8 cellular contexts compared by ENCODE assay signal in the genomic region with DNA sequence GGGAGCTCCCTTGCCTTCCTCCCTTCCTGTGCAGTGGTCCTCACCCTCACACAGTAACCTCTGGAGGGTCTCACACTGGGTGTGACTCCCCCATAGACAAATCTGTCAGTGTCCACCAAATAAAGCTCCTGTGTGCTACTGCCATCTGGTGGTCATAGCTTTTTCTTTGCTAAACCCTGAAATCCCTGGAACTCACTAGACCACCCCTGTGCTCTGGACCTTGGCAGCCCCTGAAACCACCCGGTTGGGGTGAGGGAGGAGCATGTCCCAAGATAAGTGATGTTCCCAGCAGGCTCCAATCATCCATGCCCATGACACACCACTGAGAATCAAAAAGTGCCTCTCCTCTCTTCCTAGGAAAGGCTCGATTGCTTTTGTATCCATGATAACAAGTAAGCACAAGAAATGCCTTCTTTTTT. TPM values are rescaled to one million over a fixed set of nuclear protein-coding genes. Genes with fewer than 3 reads are reported as not detected.
A peak's percentile ranks its signal among the peaks of the same experiment; 100 is the strongest.
DNase-seq lines count a peak whose midpoint lies in the region; ATAC-seq, FAIRE-seq and TF ChIP-seq lines count a peak whose summit lies in the region.

No MANE protein-coding gene starts in this region.

- peak overlapping the region; percentile 12 to 73 for H3K27ac Mint-ChIP-seq in activated naive CD4-positive, alpha-beta T cell treated with anti-CD3 and anti-CD28 coated beads, Interleukin-2, amount 50 U/mL, for 72 hours

- H3K4me1 ChIP-seq in Peyer's patch, result no peaks in the 10 kb centered on the region
- no peaks in the 10 kb centered on the region for H3K4me1 ChIP-seq in cardiac muscle cell (ENCODE audit: low read depth)
- no peaks in the 10 kb centered on the region for H3K4me1 ChIP-seq in psoas muscle

- H3K9me3 Mint-ChIP-seq in activated naive CD4-positive, alpha-beta T cell treated with anti-CD3 and anti-CD28 coated beads, Interleukin-2, amount 50 U/mL, for 72 hours, result no peaks in the 10 kb centered on the region

- ATAC-seq in activated naive CD4-positive, alpha-beta T cell treated with anti-CD3 and anti-CD28 coated beads, Interleukin-2, amount 50 U/mL, for 72 hours, result peak; percentile 62 to 75
- peak; percentile 61 to 71 (median 63) for ATAC-seq in psoas muscle
- no peak for ATAC-seq in HG03571 (IDR thresholded peaks at IDR 0.05; ENCODE audit: unreplicated experiment)

- no peak for TF ChIP-seq POLR2A in Peyer's patch (IDR thresholded peaks at IDR 0.05)

- H3K27me3 ChIP-seq in Peyer's patch, result no peaks in the 10 kb centered on the region
- no peaks in the 10 kb centered on the region for H3K27me3 ChIP-seq in cardiac muscle cell
- H3K27me3 ChIP-seq in psoas muscle (ENCODE audit: insufficient read depth in 3 of 3, low read length in 2 of 3), result no peaks in the 10 kb centered on the region

- intact Hi-C loops in psoas muscle (cut with DNase I), result loop anchor here in 1 of 2 donors (5.0 to 10.0 kb wide), 2 partner anchors 168 to 195 kb away; partner anchors contain the start of genes CA11 and NTN5

- H3K36me3 ChIP-seq in Peyer's patch (peaks cover 0 to 4% (median 0%) of the 10 kb centered on the region in 3 donors), cardiac muscle cell (no peaks in the 10 kb centered on the region), psoas muscle (ENCODE audit: insufficient read depth in 1 of 2, low read depth in 1 of 2) (peaks cover 0 to 16% of the 10 kb centered on the region in 2 donors)

- H3K9me3 ChIP-seq in Peyer's patch, result no peaks in the 10 kb centered on the region
- no peaks in the 10 kb centered on the region for H3K9me3 ChIP-seq in cardiac muscle cell (ENCODE audit: low read depth)
- H3K9me3 ChIP-seq in psoas muscle, result no peaks in the 10 kb centered on the region

- H3K4me3 ChIP-seq in Peyer's patch (no peak overlapping the region), cardiac muscle cell (no peak overlapping the region), psoas muscle (no peak overlapping the region)

- H3K36me3 Mint-ChIP-seq in activated naive CD4-positive, alpha-beta T cell treated with anti-CD3 and anti-CD28 coated beads, Interleukin-2, amount 50 U/mL, for 72 hours, result no peaks in the 10 kb centered on the region

- TF ChIP-seq CTCF in D721Med (IDR thresholded peaks at IDR 0.05; ENCODE audit: insufficient read depth, missing control alignments) (peak; percentile 72), Peyer's patch (IDR thresholded peaks at IDR 0.05) (peak; percentile 66 to 86 (median 72)), cardiac muscle cell (IDR thresholded peaks at IDR 0.05; ENCODE audit: low read depth, low read length) (peak; percentile 82), psoas muscle (IDR thresholded peaks at IDR 0.05) (peak; percentile 81)

- FAIRE-seq in D721Med (lab: Jason Lieb, UNC), result no peak

- H3K27ac ChIP-seq in Peyer's patch (no peak overlapping the region), cardiac muscle cell (no peak overlapping the region), psoas muscle (no peak overlapping the region)

- 43 to 46% (median 44%) methylated on average over 2 of the region's 2 CpGs for WGBS in psoas muscle, 3 donors

- DNase-seq in D721Med (ENCODE audit: insufficient read length, low spot score) (no peak), HuH-7 (ENCODE audit: low spot score) (peak; percentile 65), Peyer's patch (peak in 2 of 3 donors; percentile 41 to 68), cardiac muscle cell (ENCODE audit: low read depth in 1 of 2, low spot score in 1 of 2) (peak; percentile 65 to 69), psoas muscle (no peak), occipital lobe (lab: John Stamatoyannopoulos, UW) (no peak)
- peak in 1 of 2 donors; percentile 65 for DNase-seq in activated naive CD4-positive, alpha-beta T cell treated with anti-CD3 and anti-CD28 coated beads, Interleukin-2, amount 50 U/mL, for 72 hours (ENCODE audit: low spot score in 2 of 2)

RNA-seq across cellular contexts. Expression of gene HSD17B14, which starts 6.5 kb away (rescaled TPM):
- total RNA-seq in Peyer's patch (1 to 10 TPM in 3 of 4 donors, not detected in 1; 2.0 to 8.8 (median 2.8) TPM), cardiac muscle cell (27.5 and 43.1 TPM in 2 replicates), psoas muscle (1 to 10 TPM in 1 of 4 donors, under 1 TPM in 3; 0.61 to 1.2 (median 0.80) TPM), occipital lobe (2.5 TPM)
- 1 to 10 TPM; 1.3 to 1.7 TPM for total RNA-seq in activated naive CD4-positive, alpha-beta T cell treated with anti-CD3 and anti-CD28 coated beads, Interleukin-2, amount 50 U/mL, for 72 hours
- polyA plus RNA-seq in cardiac muscle cell (31.7 and 35.1 TPM in 2 replicates), psoas muscle (under 1 TPM; 0.15 to 0.66 (median 0.29) TPM)

RNA-seq across cellular contexts. Expression of gene PLEKHA4, which starts 25.7 kb away (rescaled TPM):
- total RNA-seq in Peyer's patch, result 10 to 100 TPM in 1 of 4 donors, 1 to 10 TPM in 3; 2.8 to 38.8 (median 5.9) TPM
- 10 to 100 TPM in 1 of 2 donors, 1 to 10 TPM in 1; 9.1 to 20.3 TPM for total RNA-seq in activated naive CD4-positive, alpha-beta T cell treated with anti-CD3 and anti-CD28 coated beads, Interleukin-2, amount 50 U/mL, for 72 hours
- total RNA-seq in cardiac muscle cell, result 22.5 and 27.1 TPM in 2 replicates
- polyA plus RNA-seq in cardiac muscle cell, result 29.4 and 37.1 TPM in 2 replicates
- total RNA-seq in psoas muscle, result 10 to 100 TPM in 3 of 4 donors, 1 to 10 TPM in 1; 9.4 to 30.0 (median 20.2) TPM
- 10 to 100 TPM; 11.1 to 14.9 (median 12.3) TPM for polyA plus RNA-seq in psoas muscle
- 0.31 TPM for total RNA-seq in occipital lobe

RNA-seq across cellular contexts. Expression of gene PPP1R15A, which starts 29.5 kb away (rescaled TPM):
- total RNA-seq in Peyer's patch (100 to 1,000 TPM in 2 of 4 donors, 10 to 100 TPM in 2; 39.2 to 198 (median 80.3) TPM), cardiac muscle cell (54.1 and 85.1 TPM in 2 replicates), psoas muscle (10 to 100 TPM; 34.5 to 93.4 (median 41.3) TPM), occipital lobe (24.6 TPM)
- 100 to 1,000 TPM in 1 of 2 donors, 10 to 100 TPM in 1; 93.1 to 133 TPM for total RNA-seq in activated naive CD4-positive, alpha-beta T cell treated with anti-CD3 and anti-CD28 coated beads, Interleukin-2, amount 50 U/mL, for 72 hours
- polyA plus RNA-seq in cardiac muscle cell (87.6 and 95.7 TPM in 2 replicates), psoas muscle (10 to 100 TPM; 61.1 to 86.3 (median 83.7) TPM)

RNA-seq across cellular contexts. Expression of gene BCAT2, which starts 31.9 kb away (rescaled TPM):
- 10 to 100 TPM; 22.4 to 53.6 (median 30.2) TPM for total RNA-seq in Peyer's patch
- 10 to 100 TPM; 33.9 to 72.1 TPM for total RNA-seq in activated naive CD4-positive, alpha-beta T cell treated with anti-CD3 and anti-CD28 coated beads, Interleukin-2, amount 50 U/mL, for 72 hours
- 127 and 144 TPM in 2 replicates for total RNA-seq in cardiac muscle cell
- polyA plus RNA-seq in cardiac muscle cell, result 154 and 157 TPM in 2 replicates
- total RNA-seq in psoas muscle, result 10 to 100 TPM; 24.6 to 48.5 (median 29.9) TPM
- 10 to 100 TPM; 14.4 to 22.9 (median 20.0) TPM for polyA plus RNA-seq in psoas muscle
- total RNA-seq in occipital lobe, result 12.5 TPM

RNA-seq across cellular contexts. Expression of gene TULP2, which starts 55.8 kb away (rescaled TPM):
- total RNA-seq in Peyer's patch (not detected), cardiac muscle cell (0.25 and 2.0 TPM in 2 replicates), psoas muscle (under 1 TPM in 2 of 4 donors, not detected in 2; 0.13 to 0.17 TPM), occipital lobe (not detected)
- 1 to 10 TPM in 1 of 2 donors, under 1 TPM in 1; 0.52 to 1.1 TPM for total RNA-seq in activated naive CD4-positive, alpha-beta T cell treated with anti-CD3 and anti-CD28 coated beads, Interleukin-2, amount 50 U/mL, for 72 hours
- polyA plus RNA-seq in cardiac muscle cell (0.26 and 1.0 TPM in 2 replicates), psoas muscle (under 1 TPM in 2 of 3 donors, not detected in 1; 0.06 to 0.07 TPM)

Comparison
In these comparisons a context has a peak if more than half of its experiments do, and no peak if none do; other contexts are left out.
1. DNase-seq: peak in HuH-7 (single experiment), Peyer's patch (2 of 3) and cardiac muscle cell (2 of 2); none in D721Med (single experiment), psoas muscle (0 of 2) and occipital lobe (single experiment).
2. Peak in every context shown above with its lines, with median percentiles within 50 percentile points of each other: CTCF ChIP-seq.